ENCODE assay signal across 25 cellular contexts in the genomic region with DNA sequence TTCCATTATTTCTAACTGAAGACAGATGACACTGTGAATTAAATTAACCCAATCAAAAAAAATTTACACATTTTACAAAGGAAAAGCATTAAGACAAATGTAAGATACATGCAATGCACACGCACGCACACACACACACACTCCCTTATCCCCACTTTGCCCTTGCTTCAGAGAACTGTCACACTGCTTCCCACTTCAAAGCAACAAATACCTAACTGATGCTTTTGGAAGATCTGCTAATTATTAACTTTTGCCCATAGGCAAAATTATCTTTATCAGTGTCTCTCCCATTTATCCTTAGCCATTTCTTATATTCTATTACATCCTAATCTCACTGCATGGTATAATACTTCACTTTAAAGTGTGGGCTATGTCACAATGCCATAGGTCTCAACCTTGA.
"Had no signal": no experiment of that assay in that cellular context is flagged by ENCODE, and none has a peak within 500 bp of the region (broad histone marks: within the 10 kb centered on the region; RNA-seq: fewer than 3 reads in every experiment).

No MANE protein-coding gene starts in this region.

- H3K27me3 Mint-ChIP-seq: effector memory CD8-positive, alpha-beta T cell; stimulated activated naive B cell treated with anti-CD40 and anti-IgM and Interleukin-4, amounts not matched to agents 10 μg/mL and 1 μg/mL and 100 μg/mL, for 72 hours had no signal

- H3K4me1 Mint-ChIP-seq: stimulated activated naive B cell treated with anti-CD40 and anti-IgM and Interleukin-4, amounts not matched to agents 10 μg/mL and 1 μg/mL and 100 μg/mL, for 72 hours had no signal

- DNase-seq: dermis blood vessel endothelial cell; effector memory CD8-positive, alpha-beta T cell; erythroblast; esophagus squamous epithelium; foreskin melanocyte; glutamatergic neuron; heart right ventricle; hippocampal formation; islet precursor cell; kidney glomerular epithelial cell; left colon; left ventricle myocardium superior; lower lobe of right lung; nucleus accumbens; right cardiac atrium; spleen; stimulated activated naive B cell treated with anti-CD40 and anti-IgM and Interleukin-4, amounts not matched to agents 10 μg/mL and 1 μg/mL and 100 μg/mL, for 72 hours; stomach; thyroid gland; trophoblast cell had no signal

- H3K9me3 ChIP-seq: esophagus squamous epithelium, heart right ventricle, lower lobe of right lung, prostate gland, spleen, stomach, thyroid gland, vagina had no signal

- H3K4me3 ChIP-seq: coronary artery, esophagus squamous epithelium, heart right ventricle, lower lobe of right lung, prostate gland, skin epidermis, spleen, stomach, thyroid gland, vagina had no signal

- H3K4me3 Mint-ChIP-seq: effector memory CD8-positive, alpha-beta T cell; nephron; stimulated activated naive B cell treated with anti-CD40 and anti-IgM and Interleukin-4, amounts not matched to agents 10 μg/mL and 1 μg/mL and 100 μg/mL, for 72 hours had no signal

- H3K27ac Mint-ChIP-seq: stimulated activated naive B cell treated with anti-CD40 and anti-IgM and Interleukin-4, amounts not matched to agents 10 μg/mL and 1 μg/mL and 100 μg/mL, for 72 hours had no signal

- H3K4me1 ChIP-seq: esophagus squamous epithelium, heart right ventricle, lower lobe of right lung, stomach, vagina had no signal

- ATAC-seq: effector memory CD8-positive, alpha-beta T cell; heart right ventricle; left colon; left ventricle myocardium superior; lower lobe of right lung; right cardiac atrium; stimulated activated naive B cell treated with anti-CD40 and anti-IgM and Interleukin-4, amounts not matched to agents 10 μg/mL and 1 μg/mL and 100 μg/mL, for 72 hours had no signal

- H3K36me3 ChIP-seq: prostate gland had no signal

- H3K9me3 Mint-ChIP-seq: effector memory CD8-positive, alpha-beta T cell; nephron; stimulated activated naive B cell treated with anti-CD40 and anti-IgM and Interleukin-4, amounts not matched to agents 10 μg/mL and 1 μg/mL and 100 μg/mL, for 72 hours had no signal

- H3K27ac ChIP-seq: coronary artery, esophagus squamous epithelium, heart right ventricle, lower lobe of right lung, prostate gland, skin epidermis, spleen, stomach, thyroid gland, vagina had no signal

- H3K27me3 ChIP-seq: esophagus squamous epithelium, heart right ventricle, spleen, stomach, thyroid gland, vagina had no signal
